10 cellular contexts compared by ENCODE assay signal in the genomic region with DNA sequence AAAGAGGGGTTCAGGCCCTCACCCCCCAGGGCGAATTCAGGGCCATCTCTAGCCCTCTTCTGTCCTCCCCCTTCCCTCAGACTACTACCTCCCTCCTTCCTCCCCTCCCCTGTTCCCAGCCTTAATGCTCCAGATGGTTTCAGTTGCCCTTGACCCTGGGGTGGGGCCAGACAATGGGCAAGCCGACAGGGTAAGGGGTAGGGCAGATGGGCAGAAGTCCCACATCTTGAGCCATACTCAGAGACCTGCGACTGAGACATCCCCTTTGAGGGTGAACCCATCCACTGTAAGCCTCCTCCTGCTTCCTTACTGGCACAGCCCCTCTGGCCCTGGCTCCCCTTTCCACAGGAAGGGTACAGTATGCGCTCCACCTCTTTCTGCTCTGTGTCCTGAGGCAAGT. TPM values are rescaled to one million over a fixed set of nuclear protein-coding genes. Genes with fewer than 3 reads are reported as not detected.
DNase-seq lines count a peak whose midpoint lies in the region; ATAC-seq and TF ChIP-seq lines count a peak whose summit lies in the region.
"Had no signal": no experiment of that assay in that cellular context is flagged by ENCODE, and none has a peak within 500 bp of the region (broad histone marks: within the 10 kb centered on the region; RNA-seq: fewer than 3 reads in every experiment).

No MANE protein-coding gene starts in this region.

- peak overlapping the region in 1 of 2 experiments; percentile 21 for H2BK12ac ChIP-seq in mesenchymal stem cell (ENCODE audit: low read length in 2 of 2)

- no peak overlapping the region for H4K91ac ChIP-seq in mesenchymal stem cell (ENCODE audit: low read length)

- no peak overlapping the region for H3K18ac ChIP-seq in mesenchymal stem cell (ENCODE audit: low read depth in 1 of 2, low read length in 2 of 2)

- CTCF ChIA-PET in HEK293 (lab: Yijun Ruan, JAX), result interaction anchor here (1.4 kb wide), 1 partner anchor 20 kb away, joined by 3 read pairs; no protein-coding TSS in a partner anchor

- peak overlapping the region; percentile 99 for H3K4me3 Mint-ChIP-seq in activated T-helper 17 cell treated with anti-CD3 and anti-CD28 coated beads, Interleukin-2, amount 50 U/mL, for 72 hours

- H3K4me1 ChIP-seq in BLaER1 (peaks cover 63% of the 10 kb centered on the region), HEK293 (ENCODE audit: control insufficient read depth, insufficient read depth, low read length) (peaks cover 4% of the 10 kb centered on the region), mesenchymal stem cell (ENCODE audit: control insufficient read depth, insufficient read depth, low read depth, low read length) (peaks cover 13% of the 10 kb centered on the region)

- H3K36me3 ChIP-seq in BLaER1 (peaks cover 43% of the 10 kb centered on the region), HEK293 (ENCODE audit: control insufficient read depth in 2 of 2, insufficient read depth in 1 of 2, low read length in 2 of 2) (peaks cover 19 to 66% of the 10 kb centered on the region in 2 experiments), mesenchymal stem cell (ENCODE audit: control insufficient read depth in 1 of 2, insufficient read depth in 2 of 2, low read depth in 1 of 2, low read length in 2 of 2) (peaks cover 23 to 38% of the 10 kb centered on the region in 2 experiments)

- peaks cover 19% of the 10 kb centered on the region for H3K79me1 ChIP-seq in mesenchymal stem cell (replicated peaks; ENCODE audit: low read length, poor library complexity, severe bottlenecking)

- no peak for TF ChIP-seq CTCF in HEK293 (tag by site-specific recombination; IDR thresholded peaks at IDR 0.05)

- H2BK120ac ChIP-seq in mesenchymal stem cell (ENCODE audit: low read depth, low read length), result no peak overlapping the region

- no peak overlapping the region; the same call in 1 of the 2 replicates for H3K9ac ChIP-seq in BLaER1
- peak overlapping the region; percentile 97 for H3K9ac ChIP-seq in mesenchymal stem cell (ENCODE audit: low read length)

- H3K9me3 ChIP-seq in BLaER1 (no peaks in the 10 kb centered on the region), HEK293 (ENCODE audit: control insufficient read depth, insufficient read depth, low read depth, low read length) (no peaks in the 10 kb centered on the region), mesenchymal stem cell (ENCODE audit: control insufficient read depth, low read length) (no peaks in the 10 kb centered on the region)

- H3K4me1 Mint-ChIP-seq in activated T-helper 17 cell treated with anti-CD3 and anti-CD28 coated beads, Interleukin-2, amount 50 U/mL, for 72 hours, result peaks cover 21% of the 10 kb centered on the region

- ATAC-seq in activated T-helper 17 cell treated with anti-CD3 and anti-CD28 coated beads, Interleukin-2, amount 50 U/mL, for 72 hours (replicated peaks), result no peak
- ATAC-seq in GM21529 (IDR thresholded peaks at IDR 0.05; ENCODE audit: unreplicated experiment) (no peak), GM21737 (IDR thresholded peaks at IDR 0.05; ENCODE audit: unreplicated experiment) (no peak), esophagus mucosa (no peak)

- H3K14ac ChIP-seq in mesenchymal stem cell (ENCODE audit: low read length in 2 of 2), result no peak overlapping the region

- H3K36me3 Mint-ChIP-seq in activated T-helper 17 cell treated with anti-CD3 and anti-CD28 coated beads, Interleukin-2, amount 50 U/mL, for 72 hours (ENCODE audit: low read depth), result peaks cover 54% of the 10 kb centered on the region

- H3K23ac ChIP-seq in mesenchymal stem cell (ENCODE audit: low read length in 2 of 2), result peak overlapping the region in 1 of 2 experiments; percentile 56

- H2AFZ ChIP-seq in mesenchymal stem cell (ENCODE audit: low read depth, low read length), result no peak overlapping the region

- H3K4me3 ChIP-seq in BLaER1, result no peak overlapping the region
- H3K4me3 ChIP-seq in HEK293 (ENCODE audit: low read depth, low read length), result no peak overlapping the region
- H3K4me3 ChIP-seq in mesenchymal stem cell (ENCODE audit: insufficient read depth in 1 of 2, low read depth in 1 of 2, low read length in 2 of 2), result peak overlapping the region in 1 of 2 experiments; percentile 95

- peak overlapping the region; percentile 36 for H2AK5ac ChIP-seq in mesenchymal stem cell (ENCODE audit: low read length, severe bottlenecking)

- POLR2A ChIA-PET in HEK293 (lab: Yijun Ruan, JAX), result interaction anchor here (0.6 to 1.1 kb wide), 2 partner anchors 8 to 124 kb away, joined by 3 to 4 read pairs; no protein-coding TSS in a partner anchor

- H3K4ac ChIP-seq in mesenchymal stem cell (ENCODE audit: low read depth in 1 of 2, low read length in 2 of 2), result no peak overlapping the region

- DNase-seq in mesenchymal stem cell (no peak), NCI-H1105 (lab: John Stamatoyannopoulos, UW) (no peak)
- DNase-seq: effector CD8-positive, alpha-beta T cell; NCI-H2081 treated with DMSO at 0.1 percent for 48 hours had no signal

- WGBS in mesenchymal stem cell, result 87% methylated on average over 4 of the region's 4 CpGs

- no peak overlapping the region for H2BK5ac ChIP-seq in mesenchymal stem cell (ENCODE audit: low read depth, low read length, poor library complexity, severe bottlenecking)

- H3K4me2 ChIP-seq in BLaER1, result peak overlapping the region; percentile 99
- no peak overlapping the region for H3K4me2 ChIP-seq in mesenchymal stem cell (ENCODE audit: low read length, poor library complexity, severe bottlenecking)

- peaks cover 60% of the 10 kb centered on the region for H4K20me1 ChIP-seq in BLaER1

- no peak overlapping the region for H4K8ac ChIP-seq in mesenchymal stem cell (ENCODE audit: low read length)

- H3K27me3 Mint-ChIP-seq in activated T-helper 17 cell treated with anti-CD3 and anti-CD28 coated beads, Interleukin-2, amount 50 U/mL, for 72 hours, result no peaks in the 10 kb centered on the region

- H3K27me3 ChIP-seq in BLaER1 (no peaks in the 10 kb centered on the region), mesenchymal stem cell (ENCODE audit: control insufficient read depth in 1 of 2, insufficient read depth in 1 of 2, low read length in 2 of 2) (no peaks in the 10 kb centered on the region)

- no peak overlapping the region for H2BK15ac ChIP-seq in mesenchymal stem cell (ENCODE audit: low read depth, poor library complexity, severe bottlenecking)

- H3K27ac ChIP-seq in BLaER1 (no peak overlapping the region), HEK293 (ENCODE audit: extremely low read depth, low read depth, low read length) (peak overlapping the region; percentile 99; the same call in 1 of the 2 replicates), mesenchymal stem cell (ENCODE audit: low read length, poor library complexity, severe bottlenecking) (no peak overlapping the region)

- no peaks in the 10 kb centered on the region for H3K9me3 Mint-ChIP-seq in activated T-helper 17 cell treated with anti-CD3 and anti-CD28 coated beads, Interleukin-2, amount 50 U/mL, for 72 hours

- H3K27ac Mint-ChIP-seq in activated T-helper 17 cell treated with anti-CD3 and anti-CD28 coated beads, Interleukin-2, amount 50 U/mL, for 72 hours, result peak overlapping the region; percentile 100

TF ChIP-seq in HEK293, 187 proteins besides CTCF, POLR2A, EP300 and RAD21 (continues in another document):
- TF ChIP-seq SP2 (tag by site-specific recombination; IDR thresholded peaks at IDR 0.05) (0 out of 2 replicates have a peak, but pooled peaks have one; percentile 16), ZNF600 (tag by site-specific recombination; IDR thresholded peaks at IDR 0.05) (no peak), ZEB2 (tag by site-specific recombination; IDR thresholded peaks at IDR 0.05) (no peak), HIC1 (tag by site-specific recombination; IDR thresholded peaks at IDR 0.05) (no peak), KLF9 (tag by site-specific recombination; IDR thresholded peaks at IDR 0.05; ENCODE audit: low read depth) (no peak), RBAK (tag by site-specific recombination; IDR thresholded peaks at IDR 0.05) (no peak), ZNF292 (tag by site-specific recombination; IDR thresholded peaks at IDR 0.05; ENCODE audit: borderline replicate concordance, low read depth) (no peak), ZSCAN23 (tag by site-specific recombination; IDR thresholded peaks at IDR 0.05) (no peak), ZNF530 (tag by site-specific recombination; IDR thresholded peaks at IDR 0.05; ENCODE audit: low read depth) (no peak)

RNA-seq across cellular contexts. Expression of gene RHBDD3, which starts 1.9 kb away (rescaled TPM):
- 10 to 100 TPM; 19.2 to 36.8 TPM for total RNA-seq in activated T-helper 17 cell treated with anti-CD3 and anti-CD28 coated beads, Interleukin-2, amount 50 U/mL, for 72 hours
- 22.5 TPM for polyA plus RNA-seq in mesenchymal stem cell (2013, experiment 1 of 2)
- 22.7 TPM for polyA plus RNA-seq in mesenchymal stem cell (2013, experiment 2 of 2)
- total RNA-seq in esophagus mucosa, result 10.4 TPM

RNA-seq across cellular contexts. Expression of gene EWSR1, which starts 2.1 kb away (rescaled TPM):
- total RNA-seq in activated T-helper 17 cell treated with anti-CD3 and anti-CD28 coated beads, Interleukin-2, amount 50 U/mL, for 72 hours, result 100 to 1,000 TPM; 231 to 319 TPM
- 174 TPM for polyA plus RNA-seq in mesenchymal stem cell (2013, experiment 1 of 2)
- polyA plus RNA-seq in mesenchymal stem cell (2013, experiment 2 of 2), result 172 TPM
- 127 TPM for total RNA-seq in esophagus mucosa

RNA-seq across cellular contexts. Expression of gene GAS2L1, which starts 40.5 kb away (rescaled TPM):
- total RNA-seq in activated T-helper 17 cell treated with anti-CD3 and anti-CD28 coated beads, Interleukin-2, amount 50 U/mL, for 72 hours, result 1 to 10 TPM; 1.9 to 2.9 TPM
- 21.8 TPM for polyA plus RNA-seq in mesenchymal stem cell (2013, experiment 1 of 2)
- 22.6 TPM for polyA plus RNA-seq in mesenchymal stem cell (2013, experiment 2 of 2)
- 27.7 TPM for total RNA-seq in esophagus mucosa

RNA-seq across cellular contexts. Expression of gene RASL10A, which starts 49.6 kb away (rescaled TPM):
- under 1 TPM; 0.58 to 0.61 TPM for total RNA-seq in activated T-helper 17 cell treated with anti-CD3 and anti-CD28 coated beads, Interleukin-2, amount 50 U/mL, for 72 hours
- 0.06 TPM for polyA plus RNA-seq in mesenchymal stem cell (2013, experiment 1 of 2)
- 0.04 TPM for polyA plus RNA-seq in mesenchymal stem cell (2013, experiment 2 of 2)
- total RNA-seq in esophagus mucosa, result 0.88 TPM
